In the genomic region with DNA sequence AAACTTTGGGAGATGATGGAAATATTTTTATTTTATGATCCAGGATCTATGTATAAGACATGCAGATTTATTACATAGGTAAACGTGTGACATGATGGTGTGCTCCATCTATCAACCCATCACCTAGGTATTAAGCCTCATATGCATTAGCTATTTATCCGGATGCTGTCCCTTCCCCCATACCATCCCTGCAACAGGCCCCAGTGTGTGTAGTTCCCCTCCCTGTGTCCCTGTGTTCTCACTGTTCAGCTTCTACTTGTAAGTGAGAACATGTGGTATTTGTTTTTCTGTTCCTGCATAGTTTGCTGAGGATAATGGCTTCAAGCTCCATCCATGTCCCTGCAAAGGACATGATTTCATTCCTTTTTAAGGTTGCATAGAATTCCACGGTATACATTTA, we compare ENCODE assay signal across 25 cellular contexts. TPM values are rescaled to one million over a fixed set of nuclear protein-coding genes. Genes with fewer than 3 reads are reported as not detected.
A peak's percentile ranks its signal among the peaks of the same experiment; 100 is the strongest.
DNase-seq lines count a peak whose midpoint lies in the region; ATAC-seq, FAIRE-seq and TF ChIP-seq lines count a peak whose summit lies in the region.
"Had no signal": no experiment of that assay in that cellular context is flagged by ENCODE, and none has a peak within 500 bp of the region (broad histone marks: within the 10 kb centered on the region; RNA-seq: fewer than 3 reads in every experiment).

No MANE protein-coding gene starts in this region.

- H3K36me3 ChIP-seq in PC-3 (ENCODE audit: low read depth, low read length) (no peaks in the 10 kb centered on the region), astrocyte (ENCODE audit: insufficient read depth, low read length) (no peaks in the 10 kb centered on the region)
- H3K36me3 ChIP-seq: BE2C had no signal

- H3K79me2 ChIP-seq in PC-3 (ENCODE audit: low read length) (no peaks in the 10 kb centered on the region), astrocyte (ENCODE audit: insufficient read depth, low read length) (no peaks in the 10 kb centered on the region)

- H3K27me3 ChIP-seq in PC-3 (ENCODE audit: low read length) (no peaks in the 10 kb centered on the region), astrocyte (ENCODE audit: insufficient read depth, low read length) (no peaks in the 10 kb centered on the region)
- H3K27me3 ChIP-seq: BLaER1 had no signal

- H4K20me1 ChIP-seq in PC-3 (ENCODE audit: low read length) (no peaks in the 10 kb centered on the region), astrocyte (ENCODE audit: insufficient read depth, low read length) (no peaks in the 10 kb centered on the region)
- H4K20me1 ChIP-seq: BLaER1 had no signal

- H3K9ac ChIP-seq in PC-3 (ENCODE audit: low read length): no peak overlapping the region
- no peak overlapping the region for H3K9ac ChIP-seq in astrocyte (ENCODE audit: low read length)
- H3K9ac ChIP-seq: BLaER1 had no signal

- H3K9me2 ChIP-seq in PC-3 (replicated peaks; ENCODE audit: low read length): no peaks in the 10 kb centered on the region

- no TSS peak for BruUV-seq in PC-3 (replicated peaks; lab: Mats Ljungman, UMichigan)

- peak; percentile 50 for DNase-seq in DMS53 (lab: John Stamatoyannopoulos, UW)
- DNase-seq in DMS53 treated with DMSO at 0.1 percent for 48 hours (lab: John Stamatoyannopoulos, UW; ENCODE audit: unreplicated experiment): no peak
- DNase-seq in PC-3: no peak
- no peak for DNase-seq in astrocyte (ENCODE audit: low read depth)
- no peak for DNase-seq in neural crest cell (ENCODE audit: low read depth, low spot score)
- DNase-seq in A172 (ENCODE audit: low spot score): no peak
- no peak for DNase-seq in hippocampal formation (lab: John Stamatoyannopoulos, UW)
- DNase-seq: ACHN; BE2C; C1 segment of cervical spinal cord; CD4-positive, alpha-beta memory T cell; CD4-positive, CD25-positive, alpha-beta regulatory T cell; CD8-positive, alpha-beta memory T cell; COR-L47; DMS 273 treated with DMSO at 0.1 percent for 48 hours; DMS79 treated with DMSO at 0.1 percent for 48 hours; GF-D8 had no signal

- no peak for ATAC-seq in PC-3
- no peak for ATAC-seq in GM21367 (IDR thresholded peaks at IDR 0.05; ENCODE audit: unreplicated experiment)

- H3K4me3 ChIP-seq in PC-3 (ENCODE audit: low read length) (no peak overlapping the region), astrocyte (ENCODE audit: insufficient read depth, low read depth, low read length) (no peak overlapping the region)
- H3K4me3 ChIP-seq: BLaER1 had no signal

- intact Hi-C loops in PC-3 (cut with micrococcal nuclease): loop anchor here (1.0 kb wide), 1 partner anchor 28 kb away; a partner anchor contains a TSS

- no peaks in the 10 kb centered on the region for H3K9me3 ChIP-seq in PC-3 (ENCODE audit: low read length)
- H3K9me3 ChIP-seq in astrocyte (ENCODE audit: insufficient read depth, low read depth, low read length): no peaks in the 10 kb centered on the region
- H3K9me3 ChIP-seq: BE2C, BLaER1 had no signal

- H3K4me1 Mint-ChIP-seq in astrocyte (ENCODE audit: low read depth, unreplicated experiment) (no peaks in the 10 kb centered on the region), neural crest cell (no peaks in the 10 kb centered on the region)
- H3K4me1 Mint-ChIP-seq: CD14-positive monocyte; CD4-positive, alpha-beta memory T cell; CD8-positive, alpha-beta memory T cell had no signal

- no peaks in the 10 kb centered on the region for H3K27me3 Mint-ChIP-seq in astrocyte (ENCODE audit: low read depth, unreplicated experiment)
- peaks cover 16% of the 10 kb centered on the region for H3K27me3 Mint-ChIP-seq in neural crest cell (ENCODE audit: low read depth)

- CTCF ChIA-PET in PC-3 (lab: Charles Lee): interaction anchor here (0.7 kb wide), 1 partner anchor 16 kb away, joined by 3 read pairs; no protein-coding TSS in a partner anchor

- peak overlapping the region; percentile 90 for H3K27ac ChIP-seq in PC-3 (ENCODE audit: low read length)
- no peak overlapping the region for H3K27ac ChIP-seq in astrocyte (ENCODE audit: low read depth, low read length)
- H3K27ac ChIP-seq: 22Rv1, BLaER1 had no signal

- H3K27ac Mint-ChIP-seq in astrocyte (ENCODE audit: unreplicated experiment) (peak overlapping the region; percentile 14), neural crest cell (ENCODE audit: unreplicated experiment) (peak overlapping the region; percentile 51)
- H3K27ac Mint-ChIP-seq: CD14-positive monocyte; CD4-positive, alpha-beta memory T cell; CD4-positive, CD25-positive, alpha-beta regulatory T cell had no signal

- no peak overlapping the region for H2AFZ ChIP-seq in PC-3 (ENCODE audit: low read length)
- H2AFZ ChIP-seq in astrocyte (ENCODE audit: low read depth, low read length): no peak overlapping the region

- TF ChIP-seq CTCF in PC-3 (conservative IDR thresholded peaks at IDR 0.05; ENCODE audit: low read depth, low read length) (no peak), astrocyte (IDR thresholded peaks at IDR 0.05; ENCODE audit: insufficient read depth, low read depth, low read length) (no peak), neural crest cell (conservative IDR thresholded peaks at IDR 0.05) (no peak)

- H3K4me2 ChIP-seq in PC-3 (ENCODE audit: low read length): peak overlapping the region; percentile 68
- H3K4me2 ChIP-seq in astrocyte (ENCODE audit: low read length): no peak overlapping the region
- H3K4me2 ChIP-seq: BLaER1 had no signal

- H3F3A ChIP-seq in PC-3 (ENCODE audit: low read length, unreplicated experiment): no peaks in the 10 kb centered on the region

- H3K36me3 Mint-ChIP-seq in astrocyte (ENCODE audit: low read depth, unreplicated experiment): peaks cover 5% of the 10 kb centered on the region
- H3K36me3 Mint-ChIP-seq in neural crest cell (ENCODE audit: low read depth): peaks cover 3% of the 10 kb centered on the region

- POLR2A ChIA-PET in PC-3 (lab: Charles Lee; ENCODE audit: unreplicated experiment): interaction anchor here (0.6 kb wide), 1 partner anchor 809 kb away, joined by 5 read pairs; no protein-coding TSS in a partner anchor

- H3K4me1 ChIP-seq in PC-3 (ENCODE audit: insufficient read depth, low read length) (peaks cover 23% of the 10 kb centered on the region), astrocyte (ENCODE audit: insufficient read depth, low read length) (no peaks in the 10 kb centered on the region)
- H3K4me1 ChIP-seq: BE2C, BLaER1 had no signal

- H3K9me3 Mint-ChIP-seq in astrocyte (ENCODE audit: unreplicated experiment) (peaks cover 11% of the 10 kb centered on the region), neural crest cell (peaks cover 6% of the 10 kb centered on the region)

- H3K4me3 Mint-ChIP-seq in astrocyte (ENCODE audit: unreplicated experiment): no peak overlapping the region
- H3K4me3 Mint-ChIP-seq in neural crest cell: no peak overlapping the region
- H3K4me3 Mint-ChIP-seq: CD14-positive monocyte; CD4-positive, alpha-beta memory T cell; CD4-positive, CD25-positive, alpha-beta regulatory T cell; CD8-positive, alpha-beta memory T cell had no signal

- FAIRE-seq in astrocyte (lab: Jason Lieb, UNC): no peak
- FAIRE-seq: A204.1, G401.6, GM12891, GM19239 had no signal

RNA-seq across cellular contexts. Expression of a gene that starts 28.1 kb away (rescaled TPM):
- total RNA-seq in PC-3 (2014; rRNA removed): 6.5 and 6.8 TPM in 2 replicates
- 9.7 and 10.2 TPM in 2 replicates for total RNA-seq in astrocyte
- total RNA-seq in neural crest cell: 11.3 and 11.5 TPM in 2 replicates
- total RNA-seq in A172 (2014; rRNA removed; shearing (Covaris generic)): 9.8 and 13.7 TPM in 2 replicates

RNA-seq across cellular contexts. Expression of a gene that starts 50.6 kb away (rescaled TPM):
- total RNA-seq in PC-3 (2014; rRNA removed): 13.3 and 18.1 TPM in 2 replicates
- total RNA-seq in astrocyte: 15.4 and 15.7 TPM in 2 replicates
- total RNA-seq in neural crest cell: 10.7 and 11.6 TPM in 2 replicates
- 46.1 and 48.0 TPM in 2 replicates for total RNA-seq in A172 (2014; rRNA removed; shearing (Covaris generic))
